12 cellular contexts compared by ENCODE assay signal in genomic region chr15:53811530-53811929, GRCh38. TPM values are rescaled to one million over a fixed set of nuclear protein-coding genes. Genes with fewer than 3 reads are reported as not detected.
DNase-seq lines count a peak whose midpoint lies in the region; ATAC-seq and TF ChIP-seq lines count a peak whose summit lies in the region.
"Had no signal": no experiment of that assay in that cellular context is flagged by ENCODE, and none has a peak within 500 bp of the region (broad histone marks: within the 10 kb centered on the region; RNA-seq: fewer than 3 reads in every experiment).

No MANE protein-coding gene starts in this region.

- no peak overlapping the region for H2BK12ac ChIP-seq in mesenchymal stem cell (ENCODE audit: low read length in 2 of 2)

- intact Hi-C loops in psoas muscle (cut with DNase I): no loop called here
- intact Hi-C loops in sciatic nerve (cut with DNase I): no loop called here

- no peak overlapping the region for H2AK5ac ChIP-seq in mesenchymal stem cell (ENCODE audit: low read length, severe bottlenecking)

- no peak overlapping the region for H3K4ac ChIP-seq in mesenchymal stem cell (ENCODE audit: low read depth in 1 of 2, low read length in 2 of 2)

- H3K36me3 Mint-ChIP-seq in GM23338 (ENCODE audit: low read depth): no peaks in the 10 kb centered on the region

- H3K9me2 ChIP-seq in GM23338 (ENCODE audit: insufficient read depth) (no peaks in the 10 kb centered on the region), hepatocyte (replicated peaks; ENCODE audit: insufficient read depth) (no peaks in the 10 kb centered on the region)

- no peak overlapping the region for H2BK15ac ChIP-seq in mesenchymal stem cell (ENCODE audit: low read depth, poor library complexity, severe bottlenecking)

- H3K79me2 ChIP-seq in GM23338 (replicated peaks; ENCODE audit: insufficient read depth) (no peaks in the 10 kb centered on the region), hepatocyte (no peaks in the 10 kb centered on the region)

- H4K20me1 ChIP-seq in GM23338 (replicated peaks; ENCODE audit: insufficient read depth): no peaks in the 10 kb centered on the region
- H4K20me1 ChIP-seq in hepatocyte (ENCODE audit: insufficient read depth, poor library complexity, severe bottlenecking): no peaks in the 10 kb centered on the region

- 10% methylated on average over 2 of the region's 2 CpGs for WGBS in hepatocyte (ENCODE audit: low lambda C conversion rate, missing lambda C conversion rate)
- 61% methylated on average over 2 of the region's 2 CpGs for WGBS in mesenchymal stem cell
- 40 to 56% (median 41%) methylated on average over 2 of the region's 2 CpGs for WGBS in psoas muscle, 3 donors

- H2AFZ ChIP-seq in GM23338 (no peak overlapping the region), hepatocyte (no peak overlapping the region), mesenchymal stem cell (ENCODE audit: low read depth, low read length) (no peak overlapping the region)

- H3K27ac Mint-ChIP-seq in GM23338: no peak overlapping the region
- H3K27ac Mint-ChIP-seq: activated CD4-positive, alpha-beta T cell treated with anti-CD3 and anti-CD28 coated beads, Interleukin-2, amount 10 ng/mL, durations not matched to agents 7 days and 5 days had no signal

- H3K4me2 ChIP-seq in GM23338 (no peak overlapping the region), hepatocyte (peak overlapping the region; percentile 10), mesenchymal stem cell (ENCODE audit: low read length, poor library complexity, severe bottlenecking) (no peak overlapping the region)

- no peak overlapping the region for H3K14ac ChIP-seq in mesenchymal stem cell (ENCODE audit: low read length in 2 of 2)

- no peak overlapping the region for H3K27ac ChIP-seq in GM23338 (ENCODE audit: low read depth)
- peak overlapping the region; percentile 38 for H3K27ac ChIP-seq in hepatocyte
- no peak overlapping the region for H3K27ac ChIP-seq in mesenchymal stem cell (ENCODE audit: low read length, poor library complexity, severe bottlenecking)
- H3K27ac ChIP-seq in psoas muscle: no peak overlapping the region
- H3K27ac ChIP-seq: ascending aorta had no signal

- H3K9me3 ChIP-seq in hepatocyte (ENCODE audit: low read depth) (no peaks in the 10 kb centered on the region), mesenchymal stem cell (ENCODE audit: control insufficient read depth, low read length) (no peaks in the 10 kb centered on the region), psoas muscle (no peaks in the 10 kb centered on the region)
- H3K9me3 ChIP-seq: ascending aorta had no signal

- no peak overlapping the region for H4K8ac ChIP-seq in mesenchymal stem cell (ENCODE audit: low read length)

- H3K36me3 ChIP-seq in GM23338 (ENCODE audit: insufficient read depth) (no peaks in the 10 kb centered on the region), hepatocyte (replicated peaks; ENCODE audit: insufficient read depth, low read depth) (no peaks in the 10 kb centered on the region), mesenchymal stem cell (ENCODE audit: control insufficient read depth in 1 of 2, insufficient read depth in 2 of 2, low read depth in 1 of 2, low read length in 2 of 2) (no peaks in the 10 kb centered on the region), psoas muscle (ENCODE audit: insufficient read depth in 1 of 2, low read depth in 1 of 2) (no peaks in the 10 kb centered on the region)
- H3K36me3 ChIP-seq: ascending aorta had no signal

- no peak overlapping the region for H2BK120ac ChIP-seq in mesenchymal stem cell (ENCODE audit: low read depth, low read length)

- no peaks in the 10 kb centered on the region; the same call in 2 of the 3 replicates for H3K4me1 Mint-ChIP-seq in GM23338

- TF ChIP-seq CTCF in GM23338 (conservative IDR thresholded peaks at IDR 0.05; ENCODE audit: low read depth in 2 of 2): peak; percentile 24 to 52; a peak in 3 of 4 replicates
- TF ChIP-seq CTCF in hepatocyte (IDR thresholded peaks at IDR 0.05; ENCODE audit: poor library complexity): peak; percentile 65
- no peak for TF ChIP-seq CTCF in psoas muscle (IDR thresholded peaks at IDR 0.05)

- no peak overlapping the region for H3K23ac ChIP-seq in mesenchymal stem cell (ENCODE audit: low read length in 2 of 2)

- H3K27me3 Mint-ChIP-seq in GM23338 (ENCODE audit: insufficient read depth, low read depth, poor library complexity): no peaks in the 10 kb centered on the region
- H3K27me3 Mint-ChIP-seq: activated CD4-positive, alpha-beta T cell treated with anti-CD3 and anti-CD28 coated beads, Interleukin-2, amount 10 ng/mL, durations not matched to agents 7 days and 5 days had no signal

- no peaks in the 10 kb centered on the region for H3K4me1 ChIP-seq in GM23338 (ENCODE audit: insufficient read depth)
- H3K4me1 ChIP-seq in hepatocyte (ENCODE audit: insufficient read depth): no peaks in the 10 kb centered on the region
- no peaks in the 10 kb centered on the region for H3K4me1 ChIP-seq in mesenchymal stem cell (ENCODE audit: control insufficient read depth, insufficient read depth, low read depth, low read length)
- H3K4me1 ChIP-seq in psoas muscle: no peaks in the 10 kb centered on the region
- H3K4me1 ChIP-seq: ascending aorta had no signal

- H3K27me3 ChIP-seq in GM23338 (ENCODE audit: insufficient read depth) (no peaks in the 10 kb centered on the region), hepatocyte (no peaks in the 10 kb centered on the region), mesenchymal stem cell (ENCODE audit: control insufficient read depth in 1 of 2, insufficient read depth in 1 of 2, low read length in 2 of 2) (no peaks in the 10 kb centered on the region), psoas muscle (ENCODE audit: insufficient read depth in 3 of 3, low read length in 2 of 3) (no peaks in the 10 kb centered on the region)
- H3K27me3 ChIP-seq: ascending aorta had no signal

- no peak overlapping the region for H3K9ac ChIP-seq in mesenchymal stem cell (ENCODE audit: low read length)

- H3K4me3 Mint-ChIP-seq in GM23338: no peak overlapping the region
- H3K4me3 Mint-ChIP-seq: activated CD4-positive, alpha-beta T cell treated with anti-CD3 and anti-CD28 coated beads, Interleukin-2, amount 10 ng/mL, durations not matched to agents 7 days and 5 days had no signal

- ATAC-seq in GM23338: no peak; the same call in 2 of the 3 replicates
- no peak for ATAC-seq in psoas muscle
- ATAC-seq in HG02852 (IDR thresholded peaks at IDR 0.05; ENCODE audit: unreplicated experiment): no peak
- no peak for ATAC-seq in sciatic nerve

- no peaks in the 10 kb centered on the region for H3K79me1 ChIP-seq in mesenchymal stem cell (replicated peaks; ENCODE audit: low read length, poor library complexity, severe bottlenecking)

- H3K4me3 ChIP-seq in GM23338 (no peak overlapping the region), hepatocyte (no peak overlapping the region), mesenchymal stem cell (ENCODE audit: insufficient read depth in 1 of 2, low read depth in 1 of 2, low read length in 2 of 2) (no peak overlapping the region), psoas muscle (no peak overlapping the region)
- H3K4me3 ChIP-seq: ascending aorta had no signal

- no peaks in the 10 kb centered on the region; the same call in 2 of the 3 replicates for H3K9me3 Mint-ChIP-seq in GM23338
- H3K9me3 Mint-ChIP-seq: activated CD4-positive, alpha-beta T cell treated with anti-CD3 and anti-CD28 coated beads, Interleukin-2, amount 10 ng/mL, durations not matched to agents 7 days and 5 days had no signal

- no peaks in the 10 kb centered on the region for H3F3A ChIP-seq in GM23338 (replicated peaks; ENCODE audit: low read depth)

- no peak overlapping the region for H2BK5ac ChIP-seq in mesenchymal stem cell (ENCODE audit: low read depth, low read length, poor library complexity, severe bottlenecking)

- no peak overlapping the region for H3K18ac ChIP-seq in mesenchymal stem cell (ENCODE audit: low read depth in 1 of 2, low read length in 2 of 2)

- DNase-seq in AML-193 (lab: John Stamatoyannopoulos, UW): peak; percentile 1 to 8
- DNase-seq in GM23338 (ENCODE audit: low spot score): peak; percentile 45
- peak; percentile 69 for DNase-seq in OCI-M1 (lab: John Stamatoyannopoulos, UW)
- DNase-seq in hepatocyte (ENCODE audit: low spot score): peak; percentile 53
- DNase-seq in mesenchymal stem cell: no peak
- no peak for DNase-seq in psoas muscle
- no peak for DNase-seq in sciatic nerve (ENCODE audit: low spot score)
- DNase-seq: activated CD4-positive, alpha-beta T cell treated with anti-CD3 and anti-CD28 coated beads, Interleukin-2, amount 10 ng/mL, durations not matched to agents 7 days and 5 days; NCI-H2029 treated with DMSO at 0.1 percent for 48 hours had no signal

- H4K91ac ChIP-seq in mesenchymal stem cell (ENCODE audit: low read length): no peak overlapping the region

TF ChIP-seq in GM23338, 12 proteins besides CTCF, POLR2A, EP300 and RAD21 (continues in another document):
- TF ChIP-seq ZNF331 (CRISPR knock-in tag; IDR thresholded peaks at IDR 0.05; ENCODE audit: low read depth) (no peak), REST (IDR thresholded peaks at IDR 0.05; ENCODE audit: unreplicated experiment) (no peak)

RNA-seq across cellular contexts. Expression of gene WDR72, which starts 52.1 kb away (rescaled TPM):
- 1.9 and 2.1 TPM in 2 replicates for total RNA-seq in GM23338 (2014; rRNA removed; shearing (Covaris generic))
- 0.56 and 0.99 TPM in 2 replicates for polyA plus RNA-seq in GM23338 (2016; fragmentation: Nextera tagmentation; extraction: Ambion mirVana)
- 6.0 and 6.4 TPM in 2 replicates for total RNA-seq in hepatocyte
- 2.6 and 3.5 TPM in 2 replicates for polyA plus RNA-seq in hepatocyte
- not detected for polyA plus RNA-seq in mesenchymal stem cell (2013, experiment 1 of 2)
- polyA plus RNA-seq in mesenchymal stem cell (2013, experiment 2 of 2): not detected
- total RNA-seq in psoas muscle: not detected
- not detected for polyA plus RNA-seq in psoas muscle
- not detected for total RNA-seq in sciatic nerve
- total RNA-seq: activated CD4-positive, alpha-beta T cell treated with anti-CD3 and anti-CD28 coated beads, Interleukin-2, amount 10 ng/mL, durations not matched to agents 7 days and 5 days; ascending aorta; glomerular endothelial cell had no signal

Comparison
In these comparisons a context has a peak if more than half of its experiments do, and no peak if none do; other contexts are left out.
1. DNase-seq: peak in AML-193 (2 of 2), GM23338 (single experiment), OCI-M1 (single experiment) and hepatocyte (single experiment); none in mesenchymal stem cell (single experiment), psoas muscle (0 of 2) and sciatic nerve (single experiment).